Comparison of ENCODE assay signal across 16 cellular contexts in genomic region chr1:73821520-73821919, GRCh38.
A peak's percentile ranks its signal among the peaks of the same experiment; 100 is the strongest.
DNase-seq lines count a peak whose midpoint lies in the region; ATAC-seq and TF ChIP-seq lines count a peak whose summit lies in the region.
"Had no signal": no experiment of that assay in that cellular context is flagged by ENCODE, and none has a peak within 500 bp of the region (broad histone marks: within the 10 kb centered on the region; RNA-seq: fewer than 3 reads in every experiment).

No MANE protein-coding gene starts in this region.

- POLR2A ChIA-PET in RWPE1 (lab: Yijun Ruan, JAX; ENCODE audit: low non-redundant PET): no interaction called here

- H2AFZ ChIP-seq in OCI-LY3 (ENCODE audit: low read depth, low read length): no peak overlapping the region

- H3K9ac ChIP-seq in OCI-LY3 (ENCODE audit: low read length): no peak overlapping the region

- H3K9me3 ChIP-seq in OCI-LY3 (ENCODE audit: insufficient read depth, low read length): peaks cover 2% of the 10 kb centered on the region; the same call in 1 of the 2 replicates
- H3K9me3 ChIP-seq in adrenal gland (replicated peaks in 1 of 3): no peaks in the 10 kb centered on the region
- H3K9me3 ChIP-seq: prostate gland, SJSA1 had no signal

- H4K20me1 ChIP-seq in OCI-LY3 (ENCODE audit: insufficient read depth, low read length): no peaks in the 10 kb centered on the region

- intact Hi-C loops in adrenal gland (cut with DNase I): no loop called here

- H3K4me3 ChIP-seq in OCI-LY3 (ENCODE audit: low read length): no peak overlapping the region
- no peak overlapping the region for H3K4me3 ChIP-seq in adrenal gland
- H3K4me3 ChIP-seq: prostate gland, SJSA1 had no signal

- H3K4me2 ChIP-seq in OCI-LY3 (ENCODE audit: low read length): peak overlapping the region; percentile 16; the same call in 1 of the 2 replicates

- no peaks in the 10 kb centered on the region for H3K79me2 ChIP-seq in OCI-LY3 (ENCODE audit: low read length)

- H3K27me3 ChIP-seq in OCI-LY3 (ENCODE audit: low read depth, low read length) (no peaks in the 10 kb centered on the region), adrenal gland (no peaks in the 10 kb centered on the region)
- H3K27me3 ChIP-seq: SJSA1 had no signal

- no peak overlapping the region for H3K27ac ChIP-seq in OCI-LY3 (ENCODE audit: low read length)
- H3K27ac ChIP-seq in adrenal gland: no peak overlapping the region
- H3K27ac ChIP-seq in RWPE1: no peak overlapping the region
- H3K27ac ChIP-seq: C4-2B, prostate gland, SJSA1 had no signal

- H3K36me3 ChIP-seq in OCI-LY3 (replicated peaks; ENCODE audit: low read depth, low read length) (no peaks in the 10 kb centered on the region), adrenal gland (replicated peaks in 1 of 2) (no peaks in the 10 kb centered on the region)
- H3K36me3 ChIP-seq: prostate gland, SJSA1 had no signal

- ATAC-seq in GM19023 (IDR thresholded peaks at IDR 0.05; ENCODE audit: unreplicated experiment) (peak; percentile 85), GM21723 (IDR thresholded peaks at IDR 0.05; ENCODE audit: unreplicated experiment) (peak; percentile 88), HG03139 (IDR thresholded peaks at IDR 0.05; ENCODE audit: unreplicated experiment) (peak; percentile 85)
- ATAC-seq in stimulated activated naive CD8-positive, alpha-beta T cell treated with anti-CD3 and anti-CD28 coated beads, Interleukin-15, Interleukin-2, amounts not matched to agents 100 U/mL and 50 U/mL, for 24 hours: no peak
- ATAC-seq: HepG2; stimulated activated naive CD8-positive, alpha-beta T cell treated with anti-CD3 and anti-CD28 coated beads, Interleukin-15, amount 100 ng/mL, for 72 hours had no signal

- no peak for DNase-seq in adrenal gland
- no peak for DNase-seq in RWPE1 (ENCODE audit: low spot score)
- no peak for DNase-seq in stimulated activated naive CD8-positive, alpha-beta T cell treated with anti-CD3 and anti-CD28 coated beads, Interleukin-15, Interleukin-2, amounts not matched to agents 100 U/mL and 50 U/mL, for 24 hours
- DNase-seq: aorta; NCI-H1436 treated with DMSO at 0.1 percent for 48 hours; NCI-H748 treated with DMSO at 0.1 percent for 48 hours; stimulated activated CD4-positive, alpha-beta T cell treated with anti-CD3 and anti-CD28 coated beads, Interleukin-4, amount 100 ng/mL, for 1 hour; stimulated activated naive CD8-positive, alpha-beta T cell treated with anti-CD3 and anti-CD28 coated beads, Interleukin-15, amount 100 ng/mL, for 72 hours had no signal

- H3K4me1 ChIP-seq in OCI-LY3 (ENCODE audit: low read length): peaks cover 37% of the 10 kb centered on the region
- H3K4me1 ChIP-seq in adrenal gland (replicated peaks in 1 of 2): no peaks in the 10 kb centered on the region
- H3K4me1 ChIP-seq: prostate gland, SJSA1 had no signal

- CTCF ChIA-PET in RWPE1 (lab: Yijun Ruan, JAX): no interaction called here

- TF ChIP-seq CTCF in OCI-LY3 (IDR thresholded peaks at IDR 0.05; ENCODE audit: low read depth, low read length) (no peak), adrenal gland (IDR thresholded peaks at IDR 0.05) (no peak), RWPE1 (conservative IDR thresholded peaks at IDR 0.05; ENCODE audit: low read depth) (no peak)

- TF ChIP-seq POLR2A in adrenal gland (IDR thresholded peaks at IDR 0.05): no peak
